Comparison of ENCODE assay signal across 9 cellular contexts in the genomic region with DNA sequence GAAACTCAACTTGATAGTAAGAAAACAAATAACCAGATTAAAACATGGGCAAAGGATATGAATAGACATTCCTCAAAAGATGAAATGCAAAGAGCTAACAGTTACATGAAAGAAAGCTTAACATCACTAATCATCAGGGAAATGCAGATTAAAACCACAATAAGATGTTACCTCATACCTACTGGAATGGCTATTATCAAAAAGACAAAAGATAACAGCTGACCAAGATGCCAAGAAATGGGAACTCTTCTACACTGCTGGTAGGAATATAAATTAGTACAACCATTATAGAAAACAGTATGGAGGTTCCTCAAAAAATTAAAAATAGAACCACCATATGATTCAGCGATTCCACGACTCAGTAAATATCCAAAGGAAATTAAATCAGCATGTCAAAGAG. TPM values are rescaled to one million over a fixed set of nuclear protein-coding genes. Genes with fewer than 3 reads are reported as not detected.
"Had no signal": no experiment of that assay in that cellular context is flagged by ENCODE, and none has a peak within 500 bp of the region (broad histone marks: within the 10 kb centered on the region; RNA-seq: fewer than 3 reads in every experiment).

No MANE protein-coding gene starts in this region.

- ATAC-seq: GM12878 had no signal

- DNase-seq: GDM1, GF-D8 had no signal

- FAIRE-seq: G401.6, GM12878, GM12891, GM12892, GM18507, GM19239 had no signal

- H3K4me3 ChIP-seq: GM12878 had no signal

RNA-seq across cellular contexts. Expression of gene KCNH5, which starts 18.8 kb away (rescaled TPM):
- total RNA-seq: G401, GM12878 had no signal
